33 cellular contexts compared by ENCODE assay signal in the genomic region with DNA sequence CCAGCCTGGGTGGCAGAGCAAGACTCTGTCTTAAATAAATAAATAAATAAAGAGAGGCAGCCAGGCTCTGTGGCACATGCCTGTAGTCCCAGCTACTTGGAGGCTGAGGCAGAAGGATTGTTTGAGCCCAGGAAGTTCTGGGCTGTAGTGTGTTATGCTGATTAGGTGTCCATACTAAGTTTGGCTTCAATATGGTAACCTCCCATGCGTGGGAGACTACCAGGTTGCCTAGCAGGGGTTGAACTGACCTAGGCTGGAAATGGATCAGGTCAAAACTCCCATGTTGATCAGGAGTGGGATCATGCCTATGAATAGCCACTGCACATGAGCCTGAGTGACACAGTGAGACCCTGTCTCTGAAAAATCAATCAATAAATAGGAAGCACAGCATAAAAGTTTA. TPM values are rescaled to one million over a fixed set of nuclear protein-coding genes. Genes with fewer than 3 reads are reported as not detected.
"Had no signal": no experiment of that assay in that cellular context is flagged by ENCODE, and none has a peak within 500 bp of the region (broad histone marks: within the 10 kb centered on the region; RNA-seq: fewer than 3 reads in every experiment).

No MANE protein-coding gene starts in this region.

- H3K36me3 Mint-ChIP-seq: memory B cell, natural killer cell had no signal

- H3K4me3 ChIP-seq: colonic mucosa, gastroesophageal sphincter, heart left ventricle, hepatocyte, lung, pancreas, smooth muscle cell, suprapubic skin, thyroid gland had no signal

- H3K36me3 ChIP-seq: colonic mucosa, gastroesophageal sphincter, heart left ventricle, pancreas, suprapubic skin, thyroid gland had no signal

- ATAC-seq: esophagus mucosa; gastroesophageal sphincter; heart left ventricle; left lobe of liver; natural killer cell; pancreas; sciatic nerve; stimulated activated naive CD8-positive, alpha-beta T cell treated with anti-CD3 and anti-CD28 coated beads, Interleukin-15, amount 100 ng/mL, for 72 hours had no signal

- H2AFZ ChIP-seq: hepatocyte had no signal

- H3K27ac ChIP-seq: colonic mucosa, epithelial cell of prostate, gastroesophageal sphincter, heart left ventricle, hepatocyte, pancreas, suprapubic skin, thyroid gland had no signal

- H3K9me3 ChIP-seq: colonic mucosa, gastroesophageal sphincter, heart left ventricle, pancreas, suprapubic skin, thyroid gland had no signal

- H3K27ac Mint-ChIP-seq: dendritic cell treated with granulocyte-macrophage colony-stimulating factor and Interleukin-4, amounts not matched to agents 40 ng/mL and 50 ng/mL, for 4 days; endodermal cell; memory B cell; natural killer cell had no signal

- H3K27me3 ChIP-seq: colonic mucosa, gastroesophageal sphincter, hepatocyte, pancreas, suprapubic skin, thyroid gland had no signal

- H3K4me3 Mint-ChIP-seq: dendritic cell treated with granulocyte-macrophage colony-stimulating factor and Interleukin-4, amounts not matched to agents 40 ng/mL and 50 ng/mL, for 4 days; endodermal cell; memory B cell; natural killer cell; stimulated activated naive CD8-positive, alpha-beta T cell treated with anti-CD3 and anti-CD28 coated beads, Interleukin-15, amount 100 ng/mL, for 72 hours had no signal

- H3K9me3 Mint-ChIP-seq: dendritic cell treated with granulocyte-macrophage colony-stimulating factor and Interleukin-4, amounts not matched to agents 40 ng/mL and 50 ng/mL, for 4 days; memory B cell; natural killer cell; stimulated activated naive CD8-positive, alpha-beta T cell treated with anti-CD3 and anti-CD28 coated beads, Interleukin-15, amount 100 ng/mL, for 72 hours had no signal

- DNase-seq: colonic mucosa; effector CD8-positive, alpha-beta T cell; endodermal cell; foreskin fibroblast; heart left ventricle; kidney; natural killer cell; occipital lobe; pancreas; stimulated activated CD4-positive, alpha-beta T cell treated with anti-CD3 and anti-CD28 coated beads, Interleukin-12 subunit alpha, Interleukin-12 subunit beta, amount 100 ng/mL, for 4 hours; stimulated activated CD4-positive, alpha-beta T cell treated with anti-CD3 and anti-CD28 coated beads, Interleukin-1b, Interleukin-23, amount 100 ng/mL, for 48 hours; stimulated activated CD4-positive, alpha-beta T cell treated with anti-CD3 and anti-CD28 coated beads, Interleukin-4, amount 100 ng/mL, for 1 hour; stimulated activated CD8-positive, alpha-beta memory T cell treated with anti-CD3 and anti-CD28 coated beads, Interleukin-4, amount 100 ng/mL, for 48 hours; stimulated activated naive CD4-positive, alpha-beta T cell; stimulated activated naive CD8-positive, alpha-beta T cell treated with anti-CD3 and anti-CD28 coated beads, Interleukin-15, amount 100 ng/mL, for 72 hours; thyroid gland; trophoblast cell had no signal

- H3K4me2 ChIP-seq: hepatocyte, smooth muscle cell had no signal

RNA-seq across cellular contexts. Expression of a gene that starts 8.8 kb away (rescaled TPM):
- total RNA-seq: colonic mucosa, esophagus mucosa, gastroesophageal sphincter, hepatocyte, kidney, left lobe of liver, liver, lung, natural killer cell, pancreas, posterior vena cava, sciatic nerve, smooth muscle cell, suprapubic skin, thyroid gland, urinary bladder had no signal
- polyA plus RNA-seq: hepatocyte, liver, lung, neural cell, pancreas, urinary bladder had no signal

RNA-seq across cellular contexts. Expression of a gene that starts 16.7 kb away (rescaled TPM):
- total RNA-seq: colonic mucosa, heart left ventricle, left lobe of liver, liver, mononuclear cell, natural killer cell, occipital lobe, pancreas, posterior vena cava, sciatic nerve had no signal
- polyA plus RNA-seq: liver, neural cell had no signal

RNA-seq across cellular contexts. Expression of a gene that starts 23.7 kb away (rescaled TPM):
- total RNA-seq: colonic mucosa, gastroesophageal sphincter, hepatocyte, kidney, left lobe of liver, liver, mononuclear cell, natural killer cell, occipital lobe, pancreas, posterior vena cava, sciatic nerve, thyroid gland, urinary bladder had no signal
- polyA plus RNA-seq: liver, neural cell had no signal

RNA-seq across cellular contexts. Expression of a gene that starts 32.4 kb away (rescaled TPM):
- total RNA-seq: colonic mucosa, endodermal cell, esophagus mucosa, gastroesophageal sphincter, heart left ventricle, kidney, left lobe of liver, liver, lung, mononuclear cell, natural killer cell, occipital lobe, pancreas, posterior vena cava, sciatic nerve, smooth muscle cell, suprapubic skin, thyroid gland, urinary bladder had no signal
- polyA plus RNA-seq: heart left ventricle, liver, lung, neural cell, pancreas, urinary bladder had no signal
